Comparison of ENCODE assay signal across 22 cellular contexts in the genomic region with DNA sequence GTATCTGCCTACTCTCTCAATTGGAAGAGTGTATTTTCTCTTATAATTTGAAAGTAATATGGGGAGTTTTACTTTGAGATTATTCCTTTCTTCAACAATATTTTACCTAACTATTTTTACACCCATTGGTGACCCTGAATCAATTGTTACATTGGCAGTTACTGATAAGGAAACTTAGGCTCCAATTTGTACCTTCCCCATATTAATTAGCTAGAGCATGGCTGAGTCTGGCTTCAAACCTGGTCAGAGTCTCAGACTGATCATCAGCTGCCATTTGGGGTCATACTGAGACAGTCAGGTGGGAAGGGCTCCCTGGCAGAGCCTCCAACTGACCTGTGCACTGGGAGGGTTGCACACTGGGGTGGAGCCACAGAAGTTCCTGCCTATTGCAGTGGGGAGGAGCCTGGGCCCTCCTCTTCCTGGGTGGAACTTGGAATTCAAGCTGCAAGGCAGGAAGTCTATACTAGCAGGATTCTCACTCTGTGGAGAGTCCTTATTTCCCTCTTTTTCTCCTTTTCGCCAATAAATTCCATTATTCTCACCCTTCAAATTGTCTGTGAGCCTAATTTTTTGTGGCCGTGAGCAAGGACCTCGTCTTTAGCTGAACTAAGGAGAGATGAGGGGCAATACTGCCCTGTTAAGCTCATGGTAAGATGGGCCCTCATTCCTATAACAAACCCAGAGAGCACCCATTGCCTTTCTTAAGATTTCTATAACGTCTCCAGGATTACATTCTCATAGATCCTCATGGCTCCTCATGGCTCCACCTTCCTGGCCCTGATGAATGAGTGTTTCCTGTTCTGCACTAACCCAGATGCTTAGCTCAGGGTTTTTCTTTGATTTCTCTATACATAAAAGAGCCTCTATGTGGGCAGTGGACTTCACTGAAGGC.
DNase-seq lines count a peak whose midpoint lies in the region; ATAC-seq, FAIRE-seq and TF ChIP-seq lines count a peak whose summit lies in the region.
"Had no signal": no experiment of that assay in that cellular context is flagged by ENCODE, and none has a peak within 500 bp of the region (broad histone marks: within the 10 kb centered on the region; RNA-seq: fewer than 3 reads in every experiment).

No MANE protein-coding gene starts in this region.

- H3K4me3 ChIP-seq in GM23338 = no peak overlapping the region
- H3K4me3 ChIP-seq in Loucy (ENCODE audit: low read length, poor library complexity, severe bottlenecking) = no peak overlapping the region
- peak overlapping the region; percentile 31 for H3K4me3 ChIP-seq in K562
- no peak overlapping the region for H3K4me3 ChIP-seq in osteoblast (ENCODE audit: insufficient read depth, low read length)
- H3K4me3 ChIP-seq: BLaER1 treated with 17β-estradiol and CSF1 and Interleukin-3, amounts not matched to agents 10 nM and 100 nM had no signal

- FAIRE-seq in K562 (lab: Jason Lieb, UNC) = peak; percentile 83
- FAIRE-seq: G401.6, H54, HTR-8/SVneo had no signal

- H3K4me2 ChIP-seq in GM23338 = no peak overlapping the region
- H3K4me2 ChIP-seq in Loucy (ENCODE audit: low read depth, low read length, poor library complexity, severe bottlenecking) = no peak overlapping the region
- peak overlapping the region; percentile 80 for H3K4me2 ChIP-seq in K562 (ENCODE audit: insufficient read depth, low read length)
- H3K4me2 ChIP-seq in osteoblast (ENCODE audit: insufficient read depth, low read length) = no peak overlapping the region

- intact Hi-C loops in K562 (cut with micrococcal nuclease) = loop anchor here (1.0 to 10.0 kb wide), 4 partner anchors 8 to 1149 kb away; partner anchors contain the start of gene EPM2A

- TSS peak; percentile 95 for BruUV-seq in K562 (replicated peaks; lab: Mats Ljungman, UMichigan)

- H2AFZ ChIP-seq in GM23338 (peak overlapping the region; percentile 61; the same call in 1 of the 2 replicates), Loucy (ENCODE audit: low read length) (peak overlapping the region; percentile 55; the same call in 1 of the 2 replicates), K562 (ENCODE audit: low read depth, low read length) (peak overlapping the region; percentile 33), osteoblast (ENCODE audit: low read length) (no peak overlapping the region)

- no peaks in the 10 kb centered on the region for H3K9me3 Mint-ChIP-seq in GM23338
- H3K9me3 Mint-ChIP-seq in nephron progenitor cell = no peaks in the 10 kb centered on the region
- H3K9me3 Mint-ChIP-seq: IgD-negative memory B cell had no signal

- H3K9me2 ChIP-seq in GM23338 (ENCODE audit: insufficient read depth) (no peaks in the 10 kb centered on the region), Loucy (replicated peaks; ENCODE audit: low read depth, low read length) (no peaks in the 10 kb centered on the region)

- in situ Hi-C loops in K562 (cut with MboI) = loop anchor here (25.0 kb wide), 1 partner anchor 328 kb away; the partner anchor contains the start of gene STXBP5

- H3K27me3 Mint-ChIP-seq in GM23338 (ENCODE audit: insufficient read depth, low read depth, poor library complexity) = no peaks in the 10 kb centered on the region
- no peaks in the 10 kb centered on the region for H3K27me3 Mint-ChIP-seq in nephron progenitor cell (ENCODE audit: low read depth, poor library complexity)
- peaks cover 19% of the 10 kb centered on the region for H3K27me3 Mint-ChIP-seq in T-helper 17 cell
- H3K27me3 Mint-ChIP-seq: IgD-negative memory B cell had no signal

- H3K27ac ChIP-seq in GM23338 (ENCODE audit: low read depth) (no peak overlapping the region), K562 (ENCODE audit: extremely low read depth, low read depth, low read length) (peak overlapping the region; percentile 89), osteoblast (ENCODE audit: low read depth, low read length) (no peak overlapping the region)
- H3K27ac ChIP-seq: BLaER1 treated with 17β-estradiol and CSF1 and Interleukin-3, amounts not matched to agents 10 nM and 100 nM had no signal

- H3K27me3 ChIP-seq in GM23338 (ENCODE audit: insufficient read depth) (no peaks in the 10 kb centered on the region), Loucy (ENCODE audit: insufficient read depth, low read length, poor library complexity, severe bottlenecking) (no peaks in the 10 kb centered on the region), K562 (ENCODE audit: control insufficient read depth in 2 of 2, insufficient read depth in 2 of 2, low read length in 2 of 2) (no peaks in the 10 kb centered on the region), osteoblast (ENCODE audit: insufficient read depth, low read length) (no peaks in the 10 kb centered on the region)
- H3K27me3 ChIP-seq: BLaER1 treated with 17β-estradiol and CSF1 and Interleukin-3, amounts not matched to agents 10 nM and 100 nM had no signal

- H3F3A ChIP-seq in GM23338 (replicated peaks; ENCODE audit: low read depth) (no peaks in the 10 kb centered on the region), Loucy (ENCODE audit: low read depth) (no peaks in the 10 kb centered on the region)

- no peak overlapping the region for H3K4me3 Mint-ChIP-seq in GM23338
- no peak overlapping the region for H3K4me3 Mint-ChIP-seq in nephron progenitor cell
- H3K4me3 Mint-ChIP-seq in T-helper 17 cell = no peak overlapping the region
- H3K4me3 Mint-ChIP-seq: IgD-negative memory B cell had no signal

- H3K36me3 Mint-ChIP-seq in GM23338 (ENCODE audit: low read depth) = no peaks in the 10 kb centered on the region
- H3K36me3 Mint-ChIP-seq in nephron progenitor cell (ENCODE audit: low read depth) = no peaks in the 10 kb centered on the region
- H3K36me3 Mint-ChIP-seq in T-helper 17 cell (ENCODE audit: low read depth) = no peaks in the 10 kb centered on the region
- H3K36me3 Mint-ChIP-seq: IgD-negative memory B cell had no signal

- DNase-seq in GM23338 (ENCODE audit: low spot score) = no peak
- DNase-seq in K562 (ENCODE audit: extremely low read depth in 1 of 4, low spot score in 3 of 4) = peak; percentile 51 to 96 (median 66)
- DNase-seq in nephron progenitor cell = no peak
- no peak for DNase-seq in NCI-H2171 treated with DMSO at 0.1 percent for 48 hours (lab: John Stamatoyannopoulos, UW)
- no peak for DNase-seq in T-helper 17 cell
- no peak for DNase-seq in activated CD4-positive, CD25-positive, alpha-beta regulatory T cell (lab: John Stamatoyannopoulos, UW)
- no peak for DNase-seq in osteoblast (ENCODE audit: insufficient read length, low spot score, missing footprints)
- DNase-seq: Kasumi-1; MM.1S; NCI-H1092 treated with DMSO at 0.1 percent for 48 hours; NCI-H146; NCI-H2081; NCI-H446 treated with DMSO at 0.1 percent for 48 hours; NCI-H748 treated with DMSO at 0.1 percent for 48 hours; NK-92 treated with Interleukin-12 subunit alpha and Interleukin-12 subunit beta, amount 100 ng/mL, for 24 hours; SHP77 treated with DMSO at 0.1 percent for 48 hours had no signal

- 0 out of 2 replicates have a peak, but pooled peaks cover 5% of the 10 kb centered on the region for H3K4me1 ChIP-seq in GM23338 (ENCODE audit: insufficient read depth)
- no peaks in the 10 kb centered on the region for H3K4me1 ChIP-seq in Loucy (ENCODE audit: insufficient read depth, low read length, poor library complexity, severe bottlenecking)
- peaks cover 43 to 83% of the 10 kb centered on the region in 2 experiments for H3K4me1 ChIP-seq in K562 (replicated peaks in 1 of 2; ENCODE audit: control insufficient read depth in 2 of 2, insufficient read depth in 2 of 2, low read length in 2 of 2)
- no peaks in the 10 kb centered on the region for H3K4me1 ChIP-seq in osteoblast (ENCODE audit: insufficient read depth, low read length)

- POLR2A ChIA-PET in K562 (lab: Yijun Ruan, JAX) = interaction anchor here (0.9 to 1.6 kb wide), 10 partner anchors 9 to 332 kb away, joined by 3 to 12 read pairs (median 4); no protein-coding TSS in a partner anchor

- no peaks in the 10 kb centered on the region for H3K9me1 ChIP-seq in K562 (ENCODE audit: control insufficient read depth, insufficient read depth, low read length)

- 0 out of 2 replicates have a peak, but pooled peaks have one; percentile 14 for TF ChIP-seq EP300 in K562 (IDR thresholded peaks at IDR 0.05; ENCODE audit: low read length)

- no peak overlapping the region for H3K27ac Mint-ChIP-seq in GM23338
- peak overlapping the region; percentile 10 for H3K27ac Mint-ChIP-seq in nephron progenitor cell
- H3K27ac Mint-ChIP-seq in T-helper 17 cell = no peak overlapping the region
- H3K27ac Mint-ChIP-seq: IgD-negative memory B cell had no signal

- H3K9ac ChIP-seq in Loucy (ENCODE audit: low read depth, low read length, poor library complexity, severe bottlenecking) (no peak overlapping the region), K562 (ENCODE audit: insufficient read depth in 1 of 2, low read depth in 2 of 2, low read length in 2 of 2) (peak overlapping the region; percentile 23 to 75; a peak in 3 of 4 replicates)
- H3K9ac ChIP-seq: BLaER1 treated with 17β-estradiol and CSF1 and Interleukin-3, amounts not matched to agents 10 nM and 100 nM had no signal

- H3K9me3 ChIP-seq in Loucy (ENCODE audit: insufficient read depth, low read depth, low read length) (no peaks in the 10 kb centered on the region), K562 (replicated peaks; ENCODE audit: control insufficient read depth, insufficient read depth, low read depth, low read length) (no peaks in the 10 kb centered on the region), T-helper 17 cell (ENCODE audit: control insufficient read depth, low read length, poor library complexity, severe bottlenecking) (no peaks in the 10 kb centered on the region), osteoblast (ENCODE audit: low read depth, low read length) (no peaks in the 10 kb centered on the region)

- TF ChIP-seq CTCF in GM23338 (conservative IDR thresholded peaks at IDR 0.05; ENCODE audit: low read depth in 2 of 2) (no peak), Loucy (conservative IDR thresholded peaks at IDR 0.05; ENCODE audit: low read length) (no peak), K562 (IDR thresholded peaks at IDR 0.05 in 2 of 3, conservative IDR thresholded peaks at IDR 0.05 in 1 of 3; ENCODE audit: insufficient read depth in 2 of 3, low read depth in 1 of 3, low read length in 3 of 3) (no peak), nephron progenitor cell (IDR thresholded peaks at IDR 0.05) (no peak), osteoblast (IDR thresholded peaks at IDR 0.05; ENCODE audit: extremely low read depth, low read depth, low read length) (no peak)

- peak; percentile 90 for TF ChIP-seq POLR2A in K562 (conservative IDR thresholded peaks at IDR 0.05)

- ATAC-seq in GM23338 = no peak
- ATAC-seq in K562 = peak; percentile 78
- ATAC-seq in T-helper 17 cell = no peak

- H4K20me1 ChIP-seq in GM23338 (replicated peaks; ENCODE audit: insufficient read depth) (no peaks in the 10 kb centered on the region), Loucy (ENCODE audit: insufficient read depth, low read length, poor library complexity, severe bottlenecking) (no peaks in the 10 kb centered on the region), K562 (replicated peaks; ENCODE audit: control insufficient read depth, insufficient read depth, low read length) (no peaks in the 10 kb centered on the region), osteoblast (ENCODE audit: insufficient read depth, low read length) (no peaks in the 10 kb centered on the region)
- H4K20me1 ChIP-seq: BLaER1 treated with 17β-estradiol and CSF1 and Interleukin-3, amounts not matched to agents 10 nM and 100 nM had no signal

- no peaks in the 10 kb centered on the region for H3K36me3 ChIP-seq in GM23338 (ENCODE audit: insufficient read depth)
- no peaks in the 10 kb centered on the region for H3K36me3 ChIP-seq in Loucy (ENCODE audit: insufficient read depth, low read length)
- no peaks in the 10 kb centered on the region for H3K36me3 ChIP-seq in K562 (ENCODE audit: control insufficient read depth, insufficient read depth, low read length)
- H3K36me3 ChIP-seq in osteoblast (ENCODE audit: insufficient read depth, low read length) = no peaks in the 10 kb centered on the region
- H3K36me3 ChIP-seq: BLaER1 treated with 17β-estradiol and CSF1 and Interleukin-3, amounts not matched to agents 10 nM and 100 nM had no signal

- TF ChIP-seq RAD21 in K562 (CRISPR knock-in tag; conservative IDR thresholded peaks at IDR 0.05 in 1 of 2, IDR thresholded peaks at IDR 0.05 in 1 of 2) = peak in 1 of 2 experiments; percentile 15; a peak in 1 of 4 replicates

- 0% methylated on average over 4 of the region's 4 CpGs for WGBS in K562 (ENCODE audit: insufficient coverage, low coverage, missing lambda C conversion rate)

- CTCF ChIA-PET in K562 (lab: Yijun Ruan, JAX; ENCODE audit: low intra/inter-chr PET ratio) = no interaction called here

- H3K79me2 ChIP-seq in GM23338 (replicated peaks; ENCODE audit: insufficient read depth) = no peaks in the 10 kb centered on the region
- no peaks in the 10 kb centered on the region for H3K79me2 ChIP-seq in Loucy (ENCODE audit: insufficient read depth, low read length)
- H3K79me2 ChIP-seq in K562 (ENCODE audit: control insufficient read depth, insufficient read depth, low read length) = peaks cover 26% of the 10 kb centered on the region; the same call in 2 of the 3 replicates
- no peaks in the 10 kb centered on the region for H3K79me2 ChIP-seq in osteoblast (ENCODE audit: insufficient read depth, low read length)

- H3K4me1 Mint-ChIP-seq in GM23338 (peaks cover 15% of the 10 kb centered on the region), nephron progenitor cell (peaks cover 42% of the 10 kb centered on the region), T-helper 17 cell (no peaks in the 10 kb centered on the region)
- H3K4me1 Mint-ChIP-seq: IgD-negative memory B cell had no signal

Comparison
In these comparisons a context has a peak if more than half of its experiments do, and no peak if none do; other contexts are left out.
1. DNase-seq: peak in K562 (4 of 4); none in GM23338 (single experiment), nephron progenitor cell (single experiment), NCI-H2171 treated with DMSO at 0.1 percent for 48 hours (single experiment), T-helper 17 cell (0 of 3), activated CD4-positive, CD25-positive, alpha-beta regulatory T cell (0 of 4) and osteoblast (single experiment).